11 cellular contexts compared by ENCODE assay signal in genomic region chr14:99244960-99245340, GRCh38. TPM values are rescaled to one million over a fixed set of nuclear protein-coding genes. Genes with fewer than 3 reads are reported as not detected.
A peak's percentile ranks its signal among the peaks of the same experiment; 100 is the strongest.
DNase-seq lines count a peak whose midpoint lies in the region; ATAC-seq and TF ChIP-seq lines count a peak whose summit lies in the region.
"Had no signal": no experiment of that assay in that cellular context is flagged by ENCODE, and none has a peak within 500 bp of the region (broad histone marks: within the 10 kb centered on the region; RNA-seq: fewer than 3 reads in every experiment).

No MANE protein-coding gene starts in this region.

- no peak for TF ChIP-seq EP300 in stomach (IDR thresholded peaks at IDR 0.05)

- H3K9me3 ChIP-seq in stomach (no peaks in the 10 kb centered on the region), gastrocnemius medialis (no peaks in the 10 kb centered on the region)

- ATAC-seq in activated T-cell treated with anti-CD3 and anti-CD28 coated beads, Interleukin-2, amount 50 U/mL, for 72 hours (replicated peaks in 1 of 2): no peak
- ATAC-seq in gastrocnemius medialis (no peak), HG03432 (IDR thresholded peaks at IDR 0.05; ENCODE audit: unreplicated experiment) (no peak)

- no peaks in the 10 kb centered on the region for H3K27me3 Mint-ChIP-seq in activated T-cell treated with anti-CD3 and anti-CD28 coated beads, Interleukin-2, amount 50 U/mL, for 72 hours (ENCODE audit: low read depth)
- H3K27me3 Mint-ChIP-seq in activated naive CD8-positive, alpha-beta T cell treated with anti-CD3 and anti-CD28 coated beads for 36 hours: no peaks in the 10 kb centered on the region
- peaks cover 0 to 4% (median 3%) of the 10 kb centered on the region in 3 donors for H3K27me3 Mint-ChIP-seq in immature natural killer cell (ENCODE audit: low read depth in 3 of 3)

- H3K4me3 ChIP-seq in stomach (no peak overlapping the region), gastrocnemius medialis (no peak overlapping the region), coronary artery (no peak overlapping the region)

- H3K36me3 ChIP-seq in stomach: no peaks in the 10 kb centered on the region
- H3K36me3 ChIP-seq in gastrocnemius medialis: no peaks in the 10 kb centered on the region
- H3K36me3 ChIP-seq: brain microvascular endothelial cell had no signal

- H3K4me1 ChIP-seq in stomach (peaks cover 3 to 18% (median 13%) of the 10 kb centered on the region in 4 donors), gastrocnemius medialis (no peaks in the 10 kb centered on the region)

- peak overlapping the region; percentile 97 for H3K27ac Mint-ChIP-seq in activated T-cell treated with anti-CD3 and anti-CD28 coated beads, Interleukin-2, amount 50 U/mL, for 72 hours
- peak overlapping the region; percentile 91 for H3K27ac Mint-ChIP-seq in activated naive CD8-positive, alpha-beta T cell treated with anti-CD3 and anti-CD28 coated beads for 36 hours
- H3K27ac Mint-ChIP-seq in immature natural killer cell: peak overlapping the region; percentile 6 to 78 (median 64)

- 51 to 65% (median 53%) methylated on average over 5 of the region's 5 CpGs for WGBS in stomach, 5 donors

- peak overlapping the region; percentile 90 for H3K4me3 Mint-ChIP-seq in activated T-cell treated with anti-CD3 and anti-CD28 coated beads, Interleukin-2, amount 50 U/mL, for 72 hours
- H3K4me3 Mint-ChIP-seq in activated naive CD8-positive, alpha-beta T cell treated with anti-CD3 and anti-CD28 coated beads for 36 hours: peak overlapping the region; percentile 86
- H3K4me3 Mint-ChIP-seq in immature natural killer cell: peak overlapping the region in 4 of 5 donors; percentile 29 to 62 (median 42)

- intact Hi-C loops in stomach (cut with DNase I; ENCODE audit: low total_unique reads): no loop called here
- intact Hi-C loops in gastrocnemius medialis (cut with DNase I; ENCODE audit: low total_unique reads): no loop called here

- no peaks in the 10 kb centered on the region for H3K9me3 Mint-ChIP-seq in activated T-cell treated with anti-CD3 and anti-CD28 coated beads, Interleukin-2, amount 50 U/mL, for 72 hours
- H3K9me3 Mint-ChIP-seq in activated naive CD8-positive, alpha-beta T cell treated with anti-CD3 and anti-CD28 coated beads for 36 hours: no peaks in the 10 kb centered on the region
- H3K9me3 Mint-ChIP-seq in immature natural killer cell: no peaks in the 10 kb centered on the region

- H3K36me3 Mint-ChIP-seq in activated T-cell treated with anti-CD3 and anti-CD28 coated beads, Interleukin-2, amount 50 U/mL, for 72 hours (ENCODE audit: insufficient read depth in 2 of 2): peaks cover 3 to 4% of the 10 kb centered on the region in 2 donors
- peaks cover 16% of the 10 kb centered on the region for H3K36me3 Mint-ChIP-seq in activated naive CD8-positive, alpha-beta T cell treated with anti-CD3 and anti-CD28 coated beads for 36 hours
- H3K36me3 Mint-ChIP-seq in immature natural killer cell: no peaks in the 10 kb centered on the region

- peaks cover 24 to 91% (median 48%) of the 10 kb centered on the region in 3 donors for H3K27me3 ChIP-seq in stomach
- peaks cover 35 to 65% (median 48%) of the 10 kb centered on the region in 3 donors for H3K27me3 ChIP-seq in gastrocnemius medialis

- in situ Hi-C loops in gastrocnemius medialis (cut with MboI; ENCODE audit: low sequenced_read_pairs in 4 of 4): no loop called here

- DNase-seq in activated T-cell treated with anti-CD3 and anti-CD28 coated beads, Interleukin-2, amount 50 U/mL, for 72 hours: no peak
- no peak for DNase-seq in activated T-cell treated with anti-CD3 and anti-CD28 coated beads, Interleukin-2, amount 50 U/mL, for 48 hours
- DNase-seq in activated naive CD8-positive, alpha-beta T cell treated with anti-CD3 and anti-CD28 coated beads for 36 hours: no peak
- DNase-seq in immature natural killer cell (no peak), stomach (no peak), gastrocnemius medialis (no peak), coronary artery (ENCODE audit: low spot score) (no peak)
- DNase-seq: brain microvascular endothelial cell, Karpas-422, NCI-H2081 had no signal

- peaks cover 82% of the 10 kb centered on the region for H3K4me1 Mint-ChIP-seq in activated T-cell treated with anti-CD3 and anti-CD28 coated beads, Interleukin-2, amount 50 U/mL, for 72 hours (ENCODE audit: low read depth)
- H3K4me1 Mint-ChIP-seq in activated naive CD8-positive, alpha-beta T cell treated with anti-CD3 and anti-CD28 coated beads for 36 hours: peaks cover 81% of the 10 kb centered on the region
- peaks cover 85 to 88% of the 10 kb centered on the region in 2 donors for H3K4me1 Mint-ChIP-seq in immature natural killer cell

- no peak for TF ChIP-seq POLR2A in stomach (IDR thresholded peaks at IDR 0.05)
- TF ChIP-seq POLR2A in gastrocnemius medialis (IDR thresholded peaks at IDR 0.05): no peak

- no peak for TF ChIP-seq CTCF in stomach (IDR thresholded peaks at IDR 0.05)
- TF ChIP-seq CTCF in gastrocnemius medialis (IDR thresholded peaks at IDR 0.05 in 4 of 5, conservative IDR thresholded peaks at IDR 0.05 in 1 of 5): no peak
- TF ChIP-seq CTCF in coronary artery (IDR thresholded peaks at IDR 0.05): no peak

- H3K27ac ChIP-seq in stomach (peak overlapping the region in 4 of 5 donors; percentile 13 to 40 (median 35)), gastrocnemius medialis (no peak overlapping the region), coronary artery (no peak overlapping the region)
- H3K27ac ChIP-seq: brain microvascular endothelial cell had no signal

RNA-seq across cellular contexts. Expression of gene BCL11B, which starts 27.0 kb away (rescaled TPM):
- 10 to 100 TPM; 54.4 to 58.0 TPM for total RNA-seq in activated T-cell treated with anti-CD3 and anti-CD28 coated beads, Interleukin-2, amount 50 U/mL, for 72 hours
- 10 to 100 TPM; 38.9 to 40.3 TPM for total RNA-seq in activated naive CD8-positive, alpha-beta T cell treated with anti-CD3 and anti-CD28 coated beads for 36 hours
- polyA plus RNA-seq in immature natural killer cell (1 to 10 TPM in 2 of 3 donors, under 1 TPM in 1; 0.75 to 3.1 (median 1.0) TPM), stomach (under 1 TPM; 0.15 to 0.90 (median 0.19) TPM)
- total RNA-seq in stomach (1 to 10 TPM in 4 of 5 donors, not detected in 1; 1.3 to 9.6 (median 2.0) TPM), gastrocnemius medialis (under 1 TPM in 3 of 4 donors, not detected in 1; 0.05 to 0.62 (median 0.18) TPM)

Comparison
In these comparisons a context has a peak if more than half of its experiments do, and no peak if none do; other contexts are left out.
1. H3K27ac ChIP-seq: peak in stomach (4 of 5); none in gastrocnemius medialis (0 of 4) and coronary artery (0 of 2).
2. Peak in every context shown above with its lines, with median percentiles within 50 percentile points of each other: H3K27ac Mint-ChIP-seq and H3K4me3 Mint-ChIP-seq.